15 cellular contexts compared by ENCODE assay signal in the genomic region with DNA sequence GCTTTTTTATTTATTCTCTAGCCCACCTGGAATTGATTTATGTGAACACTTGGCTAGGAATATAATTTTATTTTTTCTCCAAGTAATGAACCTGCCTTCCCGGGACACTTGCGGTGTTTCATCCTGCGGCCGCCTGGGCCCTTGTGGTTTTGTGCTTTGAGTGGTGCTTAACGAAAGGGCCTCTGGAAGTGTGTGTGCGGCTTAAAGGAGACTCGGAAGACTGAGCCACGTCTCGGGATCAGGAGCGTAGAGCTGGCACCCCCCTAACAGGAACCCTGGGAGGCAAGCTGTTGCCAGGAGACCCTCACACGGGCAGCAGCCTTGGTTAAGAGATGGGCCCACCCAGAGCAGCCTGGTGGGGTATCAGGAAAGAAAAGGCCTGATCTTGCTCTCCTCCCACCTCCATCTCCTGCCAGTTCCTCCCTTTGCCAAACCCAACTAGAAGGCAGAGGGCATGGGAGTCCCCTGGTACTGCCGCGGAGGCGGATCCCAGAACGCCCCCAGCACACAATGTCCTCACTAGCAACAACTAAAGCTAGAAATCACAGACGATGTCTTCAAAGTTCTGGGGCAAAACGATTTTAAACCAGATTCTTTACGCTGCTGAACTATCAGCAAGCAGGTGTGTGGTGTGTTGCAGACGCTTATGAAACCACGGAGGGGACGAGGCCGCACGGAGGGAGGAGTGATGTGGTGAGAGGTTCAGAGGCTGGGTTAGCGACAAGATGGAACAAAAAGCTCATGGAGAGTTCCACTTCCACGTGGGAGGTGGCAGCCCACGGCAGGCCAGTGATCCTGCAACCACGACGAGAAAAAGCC.
DNase-seq lines count a peak whose midpoint lies in the region; ATAC-seq and TF ChIP-seq lines count a peak whose summit lies in the region.
"Had no signal": no experiment of that assay in that cellular context is flagged by ENCODE, and none has a peak within 500 bp of the region (broad histone marks: within the 10 kb centered on the region; RNA-seq: fewer than 3 reads in every experiment).

No MANE protein-coding gene starts in this region.

- H3K9me3 ChIP-seq in gastroesophageal sphincter = peaks cover 0 to 4% (median 0%) of the 10 kb centered on the region in 3 donors
- H3K9me3 ChIP-seq: colonic mucosa had no signal

- CTCF ChIA-PET in activated CD4-positive, alpha-beta memory T cell treated with anti-CD3 and anti-CD28 coated beads for 36 hours (lab: Charles Lee) = interaction anchor here (2.1 kb wide), 1 partner anchor 11 kb away, joined by 6 read pairs; no protein-coding TSS in a partner anchor
- CTCF ChIA-PET in activated CD4-positive, alpha-beta memory T cell treated with anti-CD3 and anti-CD28 coated beads, Interleukin-2, amount 10 ng/mL, durations not matched to agents 7 days and 5 days (lab: Charles Lee) = no interaction called here

- 68 to 89% methylated on average over 5 of the region's 28 CpGs for WGBS in gastroesophageal sphincter (ENCODE audit: low coverage in 1 of 2), 2 donors

- no peaks in the 10 kb centered on the region for H3K36me3 ChIP-seq in gastroesophageal sphincter
- H3K36me3 ChIP-seq: colonic mucosa had no signal

- H3K27me3 ChIP-seq in gastroesophageal sphincter = no peaks in the 10 kb centered on the region
- H3K27me3 ChIP-seq: colonic mucosa had no signal

- H3K27ac ChIP-seq in gastroesophageal sphincter = peak overlapping the region; percentile 6 to 98 (median 56)
- H3K27ac ChIP-seq: A549, colonic mucosa had no signal

- H3K4me1 Mint-ChIP-seq in activated CD4-positive, alpha-beta memory T cell treated with anti-CD3 and anti-CD28 coated beads for 36 hours (ENCODE audit: low read depth) = peaks cover 6% of the 10 kb centered on the region
- H3K4me1 Mint-ChIP-seq in activated CD4-positive, alpha-beta memory T cell treated with anti-CD3 and anti-CD28 coated beads, Interleukin-2, amount 10 ng/mL, durations not matched to agents 7 days and 5 days = no peaks in the 10 kb centered on the region
- H3K4me1 Mint-ChIP-seq in T-helper 2 cell treated with Interferon-gamma antibody and Interleukin-4, amounts not matched to agents 5 μg/mL and 100 μg/mL, for 36 hours (ENCODE audit: low read depth) = no peaks in the 10 kb centered on the region
- peaks cover 17% of the 10 kb centered on the region for H3K4me1 Mint-ChIP-seq in stimulated activated memory B cell treated with anti-CD40 and anti-IgM and Interleukin-4, amounts not matched to agents 10 μg/mL and 1 μg/mL and 100 μg/mL, for 72 hours
- H3K4me1 Mint-ChIP-seq: activated naive CD4-positive, alpha-beta T cell treated with anti-CD3 and anti-CD28 coated beads, Interleukin-2, amount 50 U/mL, for 24 hours had no signal

- peaks cover 17 to 58% (median 37%) of the 10 kb centered on the region in 3 donors for H3K4me1 ChIP-seq in gastroesophageal sphincter
- H3K4me1 ChIP-seq: A549 had no signal

- no peak for TF ChIP-seq POLR2A in gastroesophageal sphincter (IDR thresholded peaks at IDR 0.05)

- H3K4me3 ChIP-seq in gastroesophageal sphincter = no peak overlapping the region
- H3K4me3 ChIP-seq: A549, colonic mucosa, K562 had no signal

- no peak for TF ChIP-seq CTCF in gastroesophageal sphincter (IDR thresholded peaks at IDR 0.05)

- H3K27ac Mint-ChIP-seq in activated CD4-positive, alpha-beta memory T cell treated with anti-CD3 and anti-CD28 coated beads for 36 hours = no peak overlapping the region
- H3K27ac Mint-ChIP-seq in activated CD4-positive, alpha-beta memory T cell treated with anti-CD3 and anti-CD28 coated beads, Interleukin-2, amount 10 ng/mL, durations not matched to agents 7 days and 5 days = no peak overlapping the region
- no peak overlapping the region for H3K27ac Mint-ChIP-seq in T-helper 2 cell treated with Interferon-gamma antibody and Interleukin-4, amounts not matched to agents 5 μg/mL and 100 μg/mL, for 36 hours
- H3K27ac Mint-ChIP-seq in stimulated activated memory B cell treated with anti-CD40 and anti-IgM and Interleukin-4, amounts not matched to agents 10 μg/mL and 1 μg/mL and 100 μg/mL, for 72 hours = no peak overlapping the region
- H3K27ac Mint-ChIP-seq: T-cell had no signal

- H3K36me3 Mint-ChIP-seq in activated CD4-positive, alpha-beta memory T cell treated with anti-CD3 and anti-CD28 coated beads for 36 hours = no peaks in the 10 kb centered on the region
- no peaks in the 10 kb centered on the region for H3K36me3 Mint-ChIP-seq in activated CD4-positive, alpha-beta memory T cell treated with anti-CD3 and anti-CD28 coated beads, Interleukin-2, amount 10 ng/mL, durations not matched to agents 7 days and 5 days (ENCODE audit: low read depth)
- no peaks in the 10 kb centered on the region for H3K36me3 Mint-ChIP-seq in T-helper 2 cell treated with Interferon-gamma antibody and Interleukin-4, amounts not matched to agents 5 μg/mL and 100 μg/mL, for 36 hours (ENCODE audit: low read depth)
- H3K36me3 Mint-ChIP-seq in stimulated activated memory B cell treated with anti-CD40 and anti-IgM and Interleukin-4, amounts not matched to agents 10 μg/mL and 1 μg/mL and 100 μg/mL, for 72 hours = no peaks in the 10 kb centered on the region
- H3K36me3 Mint-ChIP-seq: activated naive CD4-positive, alpha-beta T cell treated with anti-CD3 and anti-CD28 coated beads, Interleukin-2, amount 50 U/mL, for 24 hours had no signal

- no peaks in the 10 kb centered on the region for H3K9me3 Mint-ChIP-seq in activated CD4-positive, alpha-beta memory T cell treated with anti-CD3 and anti-CD28 coated beads for 36 hours
- no peaks in the 10 kb centered on the region for H3K9me3 Mint-ChIP-seq in activated CD4-positive, alpha-beta memory T cell treated with anti-CD3 and anti-CD28 coated beads, Interleukin-2, amount 10 ng/mL, durations not matched to agents 7 days and 5 days
- H3K9me3 Mint-ChIP-seq in T-helper 2 cell treated with Interferon-gamma antibody and Interleukin-4, amounts not matched to agents 5 μg/mL and 100 μg/mL, for 36 hours = no peaks in the 10 kb centered on the region
- H3K9me3 Mint-ChIP-seq in stimulated activated memory B cell treated with anti-CD40 and anti-IgM and Interleukin-4, amounts not matched to agents 10 μg/mL and 1 μg/mL and 100 μg/mL, for 72 hours = peaks cover 5% of the 10 kb centered on the region
- H3K9me3 Mint-ChIP-seq: activated naive CD4-positive, alpha-beta T cell treated with anti-CD3 and anti-CD28 coated beads, Interleukin-2, amount 50 U/mL, for 24 hours; T-cell had no signal

- ATAC-seq in gastroesophageal sphincter = no peak
- peak; percentile 49 for ATAC-seq in stimulated activated memory B cell treated with anti-CD40 and anti-IgM and Interleukin-4, amounts not matched to agents 10 μg/mL and 1 μg/mL and 100 μg/mL, for 72 hours
- ATAC-seq in HG03108 (IDR thresholded peaks at IDR 0.05; ENCODE audit: unreplicated experiment) = no peak
- no peak for ATAC-seq in GM19455 (IDR thresholded peaks at IDR 0.05; ENCODE audit: unreplicated experiment)
- ATAC-seq: A549, K562, T-cell had no signal

- POLR2A ChIA-PET in activated CD4-positive, alpha-beta memory T cell treated with anti-CD3 and anti-CD28 coated beads for 36 hours (lab: Charles Lee) = no interaction called here
- POLR2A ChIA-PET in activated CD4-positive, alpha-beta memory T cell treated with anti-CD3 and anti-CD28 coated beads, Interleukin-2, amount 10 ng/mL, durations not matched to agents 7 days and 5 days (lab: Charles Lee) = no interaction called here

- peaks cover 8% of the 10 kb centered on the region for H3K27me3 Mint-ChIP-seq in activated CD4-positive, alpha-beta memory T cell treated with anti-CD3 and anti-CD28 coated beads for 36 hours
- H3K27me3 Mint-ChIP-seq in activated CD4-positive, alpha-beta memory T cell treated with anti-CD3 and anti-CD28 coated beads, Interleukin-2, amount 10 ng/mL, durations not matched to agents 7 days and 5 days = peaks cover 11% of the 10 kb centered on the region
- peaks cover 3% of the 10 kb centered on the region for H3K27me3 Mint-ChIP-seq in T-helper 2 cell treated with Interferon-gamma antibody and Interleukin-4, amounts not matched to agents 5 μg/mL and 100 μg/mL, for 36 hours (ENCODE audit: low read depth)
- peaks cover 17% of the 10 kb centered on the region for H3K27me3 Mint-ChIP-seq in stimulated activated memory B cell treated with anti-CD40 and anti-IgM and Interleukin-4, amounts not matched to agents 10 μg/mL and 1 μg/mL and 100 μg/mL, for 72 hours
- H3K27me3 Mint-ChIP-seq: activated naive CD4-positive, alpha-beta T cell treated with anti-CD3 and anti-CD28 coated beads, Interleukin-2, amount 50 U/mL, for 24 hours had no signal

- intact Hi-C loops in activated CD4-positive, alpha-beta memory T cell treated with anti-CD3 and anti-CD28 coated beads for 36 hours (cut with micrococcal nuclease) = no loop called here

- H3K4me3 Mint-ChIP-seq in activated CD4-positive, alpha-beta memory T cell treated with anti-CD3 and anti-CD28 coated beads for 36 hours = no peak overlapping the region
- no peak overlapping the region for H3K4me3 Mint-ChIP-seq in activated CD4-positive, alpha-beta memory T cell treated with anti-CD3 and anti-CD28 coated beads, Interleukin-2, amount 10 ng/mL, durations not matched to agents 7 days and 5 days
- H3K4me3 Mint-ChIP-seq in T-helper 2 cell treated with Interferon-gamma antibody and Interleukin-4, amounts not matched to agents 5 μg/mL and 100 μg/mL, for 36 hours = no peak overlapping the region
- no peak overlapping the region for H3K4me3 Mint-ChIP-seq in stimulated activated memory B cell treated with anti-CD40 and anti-IgM and Interleukin-4, amounts not matched to agents 10 μg/mL and 1 μg/mL and 100 μg/mL, for 72 hours
- H3K4me3 Mint-ChIP-seq: activated naive CD4-positive, alpha-beta T cell treated with anti-CD3 and anti-CD28 coated beads, Interleukin-2, amount 50 U/mL, for 24 hours; T-cell had no signal

- no peak for TF ChIP-seq EP300 in gastroesophageal sphincter (IDR thresholded peaks at IDR 0.05)

- DNase-seq in activated CD4-positive, alpha-beta memory T cell treated with anti-CD3 and anti-CD28 coated beads for 36 hours = peak; percentile 51
- DNase-seq in activated CD4-positive, alpha-beta memory T cell treated with anti-CD3 and anti-CD28 coated beads, Interleukin-2, amount 10 ng/mL, durations not matched to agents 7 days and 5 days = no peak
- DNase-seq in T-helper 2 cell treated with Interferon-gamma antibody and Interleukin-4, amounts not matched to agents 5 μg/mL and 100 μg/mL, for 36 hours (ENCODE audit: low spot score) = peak; percentile 37
- DNase-seq in SIG-M5 treated with dmso at 0.1 percent for 504 hours (lab: John Stamatoyannopoulos, UW; ENCODE audit: unreplicated experiment) = no peak
- DNase-seq: activated CD4-positive, alpha-beta T cell treated with anti-CD3 and anti-CD28 coated beads for 1 hour; colonic mucosa; mammary epithelial cell had no signal

Comparison
In these comparisons a context has a peak if more than half of its experiments do, and no peak if none do; other contexts are left out.
1. DNase-seq: peak in activated CD4-positive, alpha-beta memory T cell treated with anti-CD3 and anti-CD28 coated beads for 36 hours (single experiment) and T-helper 2 cell treated with Interferon-gamma antibody and Interleukin-4, amounts not matched to agents 5 μg/mL and 100 μg/mL, for 36 hours (single experiment); none in activated CD4-positive, alpha-beta memory T cell treated with anti-CD3 and anti-CD28 coated beads, Interleukin-2, amount 10 ng/mL, durations not matched to agents 7 days and 5 days (single experiment) and SIG-M5 treated with dmso at 0.1 percent for 504 hours (single experiment).